In genomic region chr10:78977761-78978305, GRCh38 we compare ENCODE assay signal across 1 cellular context.
A peak's percentile ranks its signal among the peaks of the same experiment; 100 is the strongest.
TF ChIP-seq lines count a peak whose summit lies in the region.

No MANE protein-coding gene starts in this region.

TF ChIP-seq in HepG2, 621 proteins besides CTCF, POLR2A, EP300 and RAD21 (continued from another document and continues in another):
- peak; percentile 47; the same call in 1 of the 2 replicates for TF ChIP-seq ZSCAN25 (CRISPR knock-in tag; IDR thresholded peaks at IDR 0.05)
- TF ChIP-seq ERF (CRISPR knock-in tag; IDR thresholded peaks at IDR 0.05) = peak; percentile 60; the same call in 1 of the 2 replicates
- TF ChIP-seq ZNF678 (CRISPR knock-in tag; IDR thresholded peaks at IDR 0.05) = no peak
- peak; percentile 31; the same call in 1 of the 2 replicates for TF ChIP-seq ZNF281 (CRISPR knock-in tag; IDR thresholded peaks at IDR 0.05; ENCODE audit: borderline replicate concordance)
- TF ChIP-seq ZNF33A (CRISPR knock-in tag; IDR thresholded peaks at IDR 0.05; ENCODE audit: borderline replicate concordance) = no peak
- TF ChIP-seq POGZ (CRISPR knock-in tag; IDR thresholded peaks at IDR 0.05) = no peak
- no peak for TF ChIP-seq ZMYM2 (CRISPR knock-in tag; IDR thresholded peaks at IDR 0.05)
- no peak for TF ChIP-seq NFRKB (IDR thresholded peaks at IDR 0.05)
- TF ChIP-seq PAWR (CRISPR knock-in tag; IDR thresholded peaks at IDR 0.05; ENCODE audit: borderline replicate concordance) = no peak
- peak; percentile 55; the same call in 1 of the 2 replicates for TF ChIP-seq ZNF792 (CRISPR knock-in tag; IDR thresholded peaks at IDR 0.05)
- TF ChIP-seq, protein P1, sequence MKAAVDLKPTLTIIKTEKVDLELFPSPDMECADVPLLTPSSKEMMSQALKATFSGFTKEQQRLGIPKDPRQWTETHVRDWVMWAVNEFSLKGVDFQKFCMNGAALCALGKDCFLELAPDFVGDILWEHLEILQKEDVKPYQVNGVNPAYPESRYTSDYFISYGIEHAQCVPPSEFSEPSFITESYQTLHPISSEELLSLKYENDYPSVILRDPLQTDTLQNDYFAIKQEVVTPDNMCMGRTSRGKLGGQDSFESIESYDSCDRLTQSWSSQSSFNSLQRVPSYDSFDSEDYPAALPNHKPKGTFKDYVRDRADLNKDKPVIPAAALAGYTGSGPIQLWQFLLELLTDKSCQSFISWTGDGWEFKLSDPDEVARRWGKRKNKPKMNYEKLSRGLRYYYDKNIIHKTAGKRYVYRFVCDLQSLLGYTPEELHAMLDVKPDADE (CRISPR knock-in tag; IDR thresholded peaks at IDR 0.05) = no peak
- TF ChIP-seq HNRNPH1 (optimal IDR thresholded peaks at IDR 0.05; ENCODE audit: low read depth, low read length) = no peak
- no peak for TF ChIP-seq DZIP1 (CRISPR knock-in tag; IDR thresholded peaks at IDR 0.05)
- TF ChIP-seq ZNF30 (CRISPR knock-in tag; IDR thresholded peaks at IDR 0.05) = no peak
- no peak for TF ChIP-seq ZFY (CRISPR knock-in tag; IDR thresholded peaks at IDR 0.05)
- TF ChIP-seq GTF3A (CRISPR knock-in tag; conservative IDR thresholded peaks at IDR 0.05) = no peak
- peak; percentile 77; the same call in 1 of the 2 replicates for TF ChIP-seq KDM1A (CRISPR knock-in tag; IDR thresholded peaks at IDR 0.05)
- TF ChIP-seq THAP7 (CRISPR knock-in tag; IDR thresholded peaks at IDR 0.05) = no peak
- TF ChIP-seq ZNF138 (CRISPR knock-in tag; IDR thresholded peaks at IDR 0.05; ENCODE audit: low read depth) = no peak
- no peak for TF ChIP-seq ZBTB42 (CRISPR knock-in tag; IDR thresholded peaks at IDR 0.05)
- TF ChIP-seq, protein P2, sequence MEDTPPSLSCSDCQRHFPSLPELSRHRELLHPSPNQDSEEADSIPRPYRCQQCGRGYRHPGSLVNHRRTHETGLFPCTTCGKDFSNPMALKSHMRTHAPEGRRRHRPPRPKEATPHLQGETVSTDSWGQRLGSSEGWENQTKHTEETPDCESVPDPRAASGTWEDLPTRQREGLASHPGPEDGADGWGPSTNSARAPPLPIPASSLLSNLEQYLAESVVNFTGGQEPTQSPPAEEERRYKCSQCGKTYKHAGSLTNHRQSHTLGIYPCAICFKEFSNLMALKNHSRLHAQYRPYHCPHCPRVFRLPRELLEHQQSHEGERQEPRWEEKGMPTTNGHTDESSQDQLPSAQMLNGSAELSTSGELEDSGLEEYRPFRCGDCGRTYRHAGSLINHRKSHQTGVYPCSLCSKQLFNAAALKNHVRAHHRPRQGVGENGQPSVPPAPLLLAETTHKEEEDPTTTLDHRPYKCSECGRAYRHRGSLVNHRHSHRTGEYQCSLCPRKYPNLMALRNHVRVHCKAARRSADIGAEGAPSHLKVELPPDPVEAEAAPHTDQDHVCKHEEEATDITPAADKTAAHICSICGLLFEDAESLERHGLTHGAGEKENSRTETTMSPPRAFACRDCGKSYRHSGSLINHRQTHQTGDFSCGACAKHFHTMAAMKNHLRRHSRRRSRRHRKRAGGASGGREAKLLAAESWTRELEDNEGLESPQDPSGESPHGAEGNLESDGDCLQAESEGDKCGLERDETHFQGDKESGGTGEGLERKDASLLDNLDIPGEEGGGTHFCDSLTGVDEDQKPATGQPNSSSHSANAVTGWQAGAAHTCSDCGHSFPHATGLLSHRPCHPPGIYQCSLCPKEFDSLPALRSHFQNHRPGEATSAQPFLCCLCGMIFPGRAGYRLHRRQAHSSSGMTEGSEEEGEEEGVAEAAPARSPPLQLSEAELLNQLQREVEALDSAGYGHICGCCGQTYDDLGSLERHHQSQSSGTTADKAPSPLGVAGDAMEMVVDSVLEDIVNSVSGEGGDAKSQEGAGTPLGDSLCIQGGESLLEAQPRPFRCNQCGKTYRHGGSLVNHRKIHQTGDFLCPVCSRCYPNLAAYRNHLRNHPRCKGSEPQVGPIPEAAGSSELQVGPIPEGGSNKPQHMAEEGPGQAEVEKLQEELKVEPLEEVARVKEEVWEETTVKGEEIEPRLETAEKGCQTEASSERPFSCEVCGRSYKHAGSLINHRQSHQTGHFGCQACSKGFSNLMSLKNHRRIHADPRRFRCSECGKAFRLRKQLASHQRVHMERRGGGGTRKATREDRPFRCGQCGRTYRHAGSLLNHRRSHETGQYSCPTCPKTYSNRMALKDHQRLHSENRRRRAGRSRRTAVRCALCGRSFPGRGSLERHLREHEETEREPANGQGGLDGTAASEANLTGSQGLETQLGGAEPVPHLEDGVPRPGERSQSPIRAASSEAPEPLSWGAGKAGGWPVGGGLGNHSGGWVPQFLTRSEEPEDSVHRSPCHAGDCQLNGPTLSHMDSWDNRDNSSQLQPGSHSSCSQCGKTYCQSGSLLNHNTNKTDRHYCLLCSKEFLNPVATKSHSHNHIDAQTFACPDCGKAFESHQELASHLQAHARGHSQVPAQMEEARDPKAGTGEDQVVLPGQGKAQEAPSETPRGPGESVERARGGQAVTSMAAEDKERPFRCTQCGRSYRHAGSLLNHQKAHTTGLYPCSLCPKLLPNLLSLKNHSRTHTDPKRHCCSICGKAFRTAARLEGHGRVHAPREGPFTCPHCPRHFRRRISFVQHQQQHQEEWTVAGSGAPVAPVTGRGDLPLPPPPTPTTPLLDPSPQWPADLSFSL (CRISPR knock-in tag; IDR thresholded peaks at IDR 0.05) = no peak
- TF ChIP-seq ZNF12 (CRISPR knock-in tag; IDR thresholded peaks at IDR 0.05) = peak; percentile 40; the same call in 1 of the 2 replicates
- TF ChIP-seq ZNF841 (CRISPR knock-in tag; IDR thresholded peaks at IDR 0.05; ENCODE audit: borderline replicate concordance) = no peak
- TF ChIP-seq ONECUT2 (CRISPR knock-in tag; IDR thresholded peaks at IDR 0.05) = no peak
- TF ChIP-seq ATRX (CRISPR knock-in tag; IDR thresholded peaks at IDR 0.05; ENCODE audit: borderline replicate concordance) = no peak
- TF ChIP-seq KLF13 (CRISPR knock-in tag; IDR thresholded peaks at IDR 0.05) = no peak
- TF ChIP-seq YEATS2 (CRISPR knock-in tag; IDR thresholded peaks at IDR 0.05; ENCODE audit: borderline replicate concordance) = no peak
- TF ChIP-seq, protein P3, sequence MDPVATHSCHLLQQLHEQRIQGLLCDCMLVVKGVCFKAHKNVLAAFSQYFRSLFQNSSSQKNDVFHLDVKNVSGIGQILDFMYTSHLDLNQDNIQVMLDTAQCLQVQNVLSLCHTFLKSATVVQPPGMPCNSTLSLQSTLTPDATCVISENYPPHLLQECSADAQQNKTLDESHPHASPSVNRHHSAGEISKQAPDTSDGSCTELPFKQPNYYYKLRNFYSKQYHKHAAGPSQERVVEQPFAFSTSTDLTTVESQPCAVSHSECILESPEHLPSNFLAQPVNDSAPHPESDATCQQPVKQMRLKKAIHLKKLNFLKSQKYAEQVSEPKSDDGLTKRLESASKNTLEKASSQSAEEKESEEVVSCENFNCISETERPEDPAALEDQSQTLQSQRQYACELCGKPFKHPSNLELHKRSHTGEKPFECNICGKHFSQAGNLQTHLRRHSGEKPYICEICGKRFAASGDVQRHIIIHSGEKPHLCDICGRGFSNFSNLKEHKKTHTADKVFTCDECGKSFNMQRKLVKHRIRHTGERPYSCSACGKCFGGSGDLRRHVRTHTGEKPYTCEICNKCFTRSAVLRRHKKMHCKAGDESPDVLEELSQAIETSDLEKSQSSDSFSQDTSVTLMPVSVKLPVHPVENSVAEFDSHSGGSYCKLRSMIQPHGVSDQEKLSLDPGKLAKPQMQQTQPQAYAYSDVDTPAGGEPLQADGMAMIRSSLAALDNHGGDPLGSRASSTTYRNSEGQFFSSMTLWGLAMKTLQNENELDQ (CRISPR knock-in tag; IDR thresholded peaks at IDR 0.05; ENCODE audit: borderline replicate concordance) = no peak
- TF ChIP-seq KLF6 (CRISPR knock-in tag; IDR thresholded peaks at IDR 0.05) = no peak
- no peak for TF ChIP-seq ZHX2 (IDR thresholded peaks at IDR 0.05; ENCODE audit: low read depth)
- no peak for TF ChIP-seq ZHX2 (CRISPR knock-in tag; IDR thresholded peaks at IDR 0.05; ENCODE audit: borderline replicate concordance)
- TF ChIP-seq ZZZ3 (CRISPR knock-in tag; IDR thresholded peaks at IDR 0.05; ENCODE audit: borderline replicate concordance) = no peak
